In the genomic region with DNA sequence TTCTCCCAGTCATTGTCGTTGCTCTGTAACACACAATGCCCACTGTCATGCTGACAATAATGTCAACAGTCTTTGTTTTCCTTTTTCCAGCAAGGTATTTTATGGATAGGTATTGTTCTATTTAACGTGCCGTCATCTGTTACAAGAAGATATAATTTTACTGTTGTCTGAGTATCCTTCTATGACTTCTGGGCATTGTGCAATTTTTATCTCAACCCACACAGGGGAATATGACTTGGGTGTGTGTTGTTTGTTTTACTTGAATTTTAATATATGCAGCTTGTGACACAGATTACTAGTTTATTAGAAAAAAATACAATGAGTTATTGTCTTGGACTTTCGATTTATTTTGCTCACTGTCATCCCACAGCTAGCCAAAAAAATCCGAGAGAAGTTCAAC, we compare ENCODE assay signal across 19 cellular contexts.
"Had no signal": no experiment of that assay in that cellular context is flagged by ENCODE, and none has a peak within 500 bp of the region (broad histone marks: within the 10 kb centered on the region; RNA-seq: fewer than 3 reads in every experiment).

No MANE protein-coding gene starts in this region.

- ATAC-seq: activated naive CD8-positive, alpha-beta T cell treated with anti-CD3 and anti-CD28 coated beads, Interleukin-2, amount 50 U/mL, for 24 hours; esophagus mucosa; natural killer cell treated with Interleukin-12 subunit alpha and Interleukin-12 subunit beta and Interleukin-15 and Interleukin-18, amount 100 ng/mL, for 72 hours; right lobe of liver; stimulated activated naive CD8-positive, alpha-beta T cell treated with anti-CD3 and anti-CD28 coated beads, Interleukin-15, Interleukin-2, amounts not matched to agents 100 U/mL and 50 U/mL, for 24 hours had no signal

- H3K27me3 ChIP-seq: breast epithelium, dorsolateral prefrontal cortex, hepatocyte, right lobe of liver, suprapubic skin had no signal

- H3K36me3 Mint-ChIP-seq: natural killer cell treated with Interleukin-12 subunit alpha and Interleukin-12 subunit beta and Interleukin-15 and Interleukin-18, amount 100 ng/mL, for 72 hours had no signal

- H3K27ac Mint-ChIP-seq: activated naive CD4-positive, alpha-beta T cell treated with anti-CD3 and anti-CD28 coated beads for 36 hours; activated naive CD8-positive, alpha-beta T cell treated with anti-CD3 and anti-CD28 coated beads, Interleukin-2, amount 50 U/mL, for 24 hours; natural killer cell treated with Interleukin-12 subunit alpha and Interleukin-12 subunit beta and Interleukin-15 and Interleukin-18, amount 100 ng/mL, for 72 hours; type B pancreatic cell had no signal

- H3K9me3 Mint-ChIP-seq: activated naive CD4-positive, alpha-beta T cell treated with anti-CD3 and anti-CD28 coated beads for 36 hours; activated naive CD8-positive, alpha-beta T cell treated with anti-CD3 and anti-CD28 coated beads, Interleukin-2, amount 50 U/mL, for 24 hours; natural killer cell treated with Interleukin-12 subunit alpha and Interleukin-12 subunit beta and Interleukin-15 and Interleukin-18, amount 100 ng/mL, for 72 hours; type B pancreatic cell had no signal

- H3K4me1 ChIP-seq: breast epithelium, prostate gland, right lobe of liver, suprapubic skin had no signal

- H3K27me3 Mint-ChIP-seq: activated naive CD8-positive, alpha-beta T cell treated with anti-CD3 and anti-CD28 coated beads, Interleukin-2, amount 50 U/mL, for 24 hours; type B pancreatic cell had no signal

- H3K9me3 ChIP-seq: breast epithelium, prostate gland, right lobe of liver, suprapubic skin had no signal

- H2AFZ ChIP-seq: hepatocyte had no signal

- H3K4me2 ChIP-seq: hepatocyte, smooth muscle cell had no signal

- DNase-seq: activated CD4-positive, CD25-positive, alpha-beta regulatory T cell treated with anti-CD3 and anti-CD28 coated beads, Interleukin-2, amount 50 U/mL, for 72 hours; activated naive CD4-positive, alpha-beta T cell treated with anti-CD3 and anti-CD28 coated beads for 36 hours; activated naive CD8-positive, alpha-beta T cell treated with anti-CD3 and anti-CD28 coated beads, Interleukin-2, amount 50 U/mL, for 24 hours; activated T-cell treated with anti-CD3 and anti-CD28 coated beads for 4 hours; aorta; dorsolateral prefrontal cortex; islet precursor cell; mesendoderm; occipital lobe; right lobe of liver; stimulated activated naive CD8-positive, alpha-beta T cell treated with anti-CD3 and anti-CD28 coated beads, Interleukin-15, Interleukin-2, amounts not matched to agents 100 U/mL and 50 U/mL, for 24 hours had no signal

- H3K27ac ChIP-seq: breast epithelium, hepatocyte, prostate gland, right lobe of liver, suprapubic skin had no signal

- H3K4me1 Mint-ChIP-seq: activated naive CD8-positive, alpha-beta T cell treated with anti-CD3 and anti-CD28 coated beads, Interleukin-2, amount 50 U/mL, for 24 hours had no signal

- H3K4me3 ChIP-seq: breast epithelium, hepatocyte, prostate gland, right lobe of liver, smooth muscle cell, suprapubic skin had no signal

- H3K36me3 ChIP-seq: breast epithelium, prostate gland, right lobe of liver, suprapubic skin had no signal

- H3K4me3 Mint-ChIP-seq: activated naive CD4-positive, alpha-beta T cell treated with anti-CD3 and anti-CD28 coated beads for 36 hours; activated naive CD8-positive, alpha-beta T cell treated with anti-CD3 and anti-CD28 coated beads, Interleukin-2, amount 50 U/mL, for 24 hours; natural killer cell treated with Interleukin-12 subunit alpha and Interleukin-12 subunit beta and Interleukin-15 and Interleukin-18, amount 100 ng/mL, for 72 hours; type B pancreatic cell had no signal
